8 cellular contexts compared by ENCODE assay signal in genomic region chr4:77007358-77008230, GRCh38. TPM values are rescaled to one million over a fixed set of nuclear protein-coding genes. Genes with fewer than 3 reads are reported as not detected.
A peak's percentile ranks its signal among the peaks of the same experiment; 100 is the strongest.
DNase-seq lines count a peak whose midpoint lies in the region; ATAC-seq and TF ChIP-seq lines count a peak whose summit lies in the region.

No MANE protein-coding gene starts in this region.

- peaks cover 4% of the 10 kb centered on the region for H3K79me1 ChIP-seq in mesendoderm (ENCODE audit: low read length)

- H3K4me2 ChIP-seq in mesendoderm (ENCODE audit: low read length) = no peak overlapping the region

- no peak overlapping the region for H3K9ac ChIP-seq in mesendoderm (ENCODE audit: low read length)

- peak; percentile 34 for DNase-seq in Calu3
- DNase-seq in M059J (ENCODE audit: low read depth) = peak; percentile 75
- DNase-seq in astrocyte of the hippocampus (ENCODE audit: low read depth, low spot score) = peak; percentile 74
- no peak for DNase-seq in right lobe of liver
- DNase-seq in mesendoderm = no peak
- DNase-seq in SW480 (ENCODE audit: low spot score) = no peak

- H3K79me2 ChIP-seq in mesendoderm (ENCODE audit: control insufficient read depth, insufficient read depth, low read length) = no peaks in the 10 kb centered on the region

- H2BK15ac ChIP-seq in mesendoderm (replicated peaks; ENCODE audit: low read depth) = no peak overlapping the region

- H3K27ac ChIP-seq in right lobe of liver (peak overlapping the region in 2 of 3 donors; percentile 10 to 12), mesendoderm (ENCODE audit: low read depth, low read length) (no peak overlapping the region)

- no TSS peak for BruUV-seq in Calu3 (replicated peaks; lab: Mats Ljungman, UMichigan)

- no peak overlapping the region for H2AK5ac ChIP-seq in mesendoderm (ENCODE audit: low read length)

- no peak overlapping the region for H3K56ac ChIP-seq in mesendoderm (ENCODE audit: low read length)

- no peaks in the 10 kb centered on the region for H3K36me3 Mint-ChIP-seq in Calu3 (ENCODE audit: insufficient read depth, unreplicated experiment)

- H3K18ac ChIP-seq in mesendoderm (ENCODE audit: low read length) = no peak overlapping the region

- no peak for TF ChIP-seq CTCF in Calu3 (IDR thresholded peaks at IDR 0.05; ENCODE audit: unreplicated experiment)
- TF ChIP-seq CTCF in right lobe of liver (IDR thresholded peaks at IDR 0.05) = no peak

- no peak overlapping the region for H3K4me3 ChIP-seq in right lobe of liver
- no peak overlapping the region for H3K4me3 ChIP-seq in mesendoderm (ENCODE audit: low read length)

- no peak overlapping the region for H3K4ac ChIP-seq in mesendoderm (ENCODE audit: low read depth, low read length)

- no peaks in the 10 kb centered on the region for H3K27me3 Mint-ChIP-seq in Calu3 (ENCODE audit: unreplicated experiment)

- H3K9me3 Mint-ChIP-seq in Calu3 (ENCODE audit: low read depth, unreplicated experiment) = no peaks in the 10 kb centered on the region

- CTCF ChIA-PET in Calu3 (lab: Charles Lee) = no interaction called here

- H3K27me3 ChIP-seq in right lobe of liver (no peaks in the 10 kb centered on the region), mesendoderm (ENCODE audit: insufficient read depth, low read length, poor library complexity) (no peaks in the 10 kb centered on the region)

- H3K4me1 ChIP-seq in right lobe of liver (peaks cover 0 to 6% (median 0%) of the 10 kb centered on the region in 4 donors), mesendoderm (ENCODE audit: control insufficient read depth, low read depth, low read length) (peaks cover 6% of the 10 kb centered on the region)

- no peak overlapping the region for H2BK5ac ChIP-seq in mesendoderm (ENCODE audit: low read length)

- no peak overlapping the region for H4K8ac ChIP-seq in mesendoderm (ENCODE audit: low read depth, low read length)

- TF ChIP-seq POLR2A in right lobe of liver (IDR thresholded peaks at IDR 0.05) = no peak

- 38% methylated on average over 1 of the region's 1 CpG for WGBS in right lobe of liver (ENCODE audit: insufficient coverage, low coverage, low lambda C conversion rate, missing lambda C conversion rate)
- no CpG with 5 or more reads among the region's 1 CpG for WGBS in mesendoderm (ENCODE audit: extremely low coverage, insufficient coverage, low lambda C conversion rate)

- no peaks in the 10 kb centered on the region for H3K9me3 ChIP-seq in right lobe of liver

- ATAC-seq in GM21619 (IDR thresholded peaks at IDR 0.05; ENCODE audit: unreplicated experiment) (peak; percentile 85), right lobe of liver (peak; percentile 60 to 77 (median 62)), HG03280 (IDR thresholded peaks at IDR 0.05; ENCODE audit: unreplicated experiment) (no peak)

- H3K4me3 Mint-ChIP-seq in Calu3 (ENCODE audit: low read depth, unreplicated experiment) = no peak overlapping the region

- intact Hi-C loops in Calu3 (cut with micrococcal nuclease; ENCODE audit: unreplicated experiment) (no loop called here), right lobe of liver (cut with DNase I) (no loop called here)

- peaks cover 0 to 5% (median 2%) of the 10 kb centered on the region in 4 donors for H3K36me3 ChIP-seq in right lobe of liver
- H3K36me3 ChIP-seq in mesendoderm (ENCODE audit: control insufficient read depth, insufficient read depth, low read length) = peaks cover 7% of the 10 kb centered on the region

- H3K27ac Mint-ChIP-seq in Calu3 (ENCODE audit: unreplicated experiment) = peak overlapping the region; percentile 50

- H3K23ac ChIP-seq in mesendoderm (ENCODE audit: low read length) = no peak overlapping the region

- peaks cover 42% of the 10 kb centered on the region for H3K4me1 Mint-ChIP-seq in Calu3 (ENCODE audit: low read depth, unreplicated experiment)

- no peak overlapping the region for H4K5ac ChIP-seq in mesendoderm (ENCODE audit: low read length)

- no peak overlapping the region for H2BK120ac ChIP-seq in mesendoderm (ENCODE audit: low read depth, low read length)

RNA-seq across cellular contexts. Expression of gene SEPTIN11, which starts 58.0 kb away (rescaled TPM):
- total RNA-seq in Calu3 (2022) (50.2 and 56.2 TPM in 2 replicates), right lobe of liver (100 to 1,000 TPM in 1 of 6 experiments, 10 to 100 TPM in 5; 33.4 to 116 (median 41.8) TPM)
- total RNA-seq in M059J (2014; rRNA removed; shearing (Covaris generic)) = 27.4 and 34.0 TPM in 2 replicates
- 142 TPM for polyA plus RNA-seq in mesendoderm (2013, experiment 1 of 2)
- 163 TPM for polyA plus RNA-seq in mesendoderm (2013, experiment 2 of 2)

Comparison
In these comparisons a context has a peak if more than half of its experiments do, and no peak if none do; other contexts are left out.
1. DNase-seq: peak in Calu3 (single experiment), M059J (single experiment) and astrocyte of the hippocampus (single experiment); none in right lobe of liver (0 of 3), mesendoderm (single experiment) and SW480 (single experiment).